17 cellular contexts compared by ENCODE assay signal in genomic region chr10:22536620-22537019, GRCh38.
DNase-seq lines count a peak whose midpoint lies in the region; ATAC-seq, FAIRE-seq and TF ChIP-seq lines count a peak whose summit lies in the region.
"Had no signal": no experiment of that assay in that cellular context is flagged by ENCODE, and none has a peak within 500 bp of the region (broad histone marks: within the 10 kb centered on the region; RNA-seq: fewer than 3 reads in every experiment).

No MANE protein-coding gene starts in this region.

- TF ChIP-seq POLR2A in K562 (conservative IDR thresholded peaks at IDR 0.05) (no peak), breast epithelium (IDR thresholded peaks at IDR 0.05) (no peak)

- H3K9me3 ChIP-seq in K562 (replicated peaks; ENCODE audit: control insufficient read depth, insufficient read depth, low read depth, low read length) (no peaks in the 10 kb centered on the region), breast epithelium (no peaks in the 10 kb centered on the region)
- H3K9me3 ChIP-seq: BLaER1, Caco-2 had no signal

- no peak for TF ChIP-seq EP300 in K562 (IDR thresholded peaks at IDR 0.05; ENCODE audit: low read length)

- FAIRE-seq in K562 (lab: Jason Lieb, UNC) (no peak), frontal cortex (lab: Jason Lieb, UNC) (peak; percentile 50)
- FAIRE-seq: G401.6, GM12891, GM19239 had no signal

- no peak overlapping the region for H3K4me2 ChIP-seq in K562 (ENCODE audit: insufficient read depth, low read length)
- H3K4me2 ChIP-seq: BLaER1 had no signal

- DNase-seq in K562 (ENCODE audit: extremely low read depth in 1 of 4, low spot score in 3 of 4) (no peak), frontal cortex (ENCODE audit: low spot score in 2 of 2) (peak in 1 of 2 donors; percentile 28), pons (ENCODE audit: low spot score) (peak; percentile 77), breast epithelium (ENCODE audit: low spot score in 2 of 2) (no peak)
- no peak for DNase-seq in activated naive CD4-positive, alpha-beta T cell treated with anti-CD3 and anti-CD28 coated beads, Interleukin-2, amount 50 U/mL, for 72 hours (ENCODE audit: low spot score in 2 of 2)
- DNase-seq: Caco-2; CD8-positive, alpha-beta memory T cell; DMS79; EL; HCEC 1CT; HFFc6 had no signal

- TF ChIP-seq RAD21 in K562 (CRISPR knock-in tag; conservative IDR thresholded peaks at IDR 0.05 in 1 of 2, IDR thresholded peaks at IDR 0.05 in 1 of 2) = no peak

- peaks cover 57 to 74% of the 10 kb centered on the region in 2 donors for H3K36me3 Mint-ChIP-seq in activated naive CD4-positive, alpha-beta T cell treated with anti-CD3 and anti-CD28 coated beads, Interleukin-2, amount 50 U/mL, for 72 hours

- no peak for ATAC-seq in K562
- no peak for ATAC-seq in activated naive CD4-positive, alpha-beta T cell treated with anti-CD3 and anti-CD28 coated beads, Interleukin-2, amount 50 U/mL, for 72 hours
- ATAC-seq in GM19035 (IDR thresholded peaks at IDR 0.05; ENCODE audit: unreplicated experiment) = no peak

- 89% methylated on average over 7 of the region's 8 CpGs for WGBS in K562 (ENCODE audit: insufficient coverage, low coverage, missing lambda C conversion rate)

- H3K4me3 ChIP-seq in K562 (no peak overlapping the region), breast epithelium (no peak overlapping the region)
- H3K4me3 ChIP-seq: BLaER1 had no signal

- no peaks in the 10 kb centered on the region for H3K79me2 ChIP-seq in K562 (ENCODE audit: control insufficient read depth, insufficient read depth, low read length)

- H3K9me1 ChIP-seq in K562 (ENCODE audit: control insufficient read depth, insufficient read depth, low read length) = no peaks in the 10 kb centered on the region

- BruUV-seq in K562 (replicated peaks; lab: Mats Ljungman, UMichigan) = no TSS peak

- H3K36me3 ChIP-seq in K562 (ENCODE audit: control insufficient read depth, insufficient read depth, low read length) (peaks cover 61% of the 10 kb centered on the region; the same call in 2 of the 3 replicates), breast epithelium (no peaks in the 10 kb centered on the region)

- H3K27ac Mint-ChIP-seq in activated naive CD4-positive, alpha-beta T cell treated with anti-CD3 and anti-CD28 coated beads, Interleukin-2, amount 50 U/mL, for 72 hours = peak overlapping the region in 1 of 2 donors; percentile 63
- H3K27ac Mint-ChIP-seq: HFFc6 had no signal

- H3K4me1 ChIP-seq in K562 (replicated peaks in 1 of 2; ENCODE audit: control insufficient read depth in 2 of 2, insufficient read depth in 2 of 2, low read length in 2 of 2) = no peaks in the 10 kb centered on the region
- no peaks in the 10 kb centered on the region for H3K4me1 ChIP-seq in breast epithelium

- in situ Hi-C loops in K562 (cut with MboI) = no loop called here

- H2AFZ ChIP-seq in K562 (ENCODE audit: low read depth, low read length) = no peak overlapping the region

- H3K9me3 Mint-ChIP-seq in activated naive CD4-positive, alpha-beta T cell treated with anti-CD3 and anti-CD28 coated beads, Interleukin-2, amount 50 U/mL, for 72 hours = peaks cover 0 to 8% of the 10 kb centered on the region in 2 donors
- H3K9me3 Mint-ChIP-seq: CD8-positive, alpha-beta memory T cell; HFFc6 had no signal

- H3K27me3 ChIP-seq in K562 (ENCODE audit: control insufficient read depth in 2 of 2, insufficient read depth in 2 of 2, low read length in 2 of 2) (no peaks in the 10 kb centered on the region), breast epithelium (no peaks in the 10 kb centered on the region)
- H3K27me3 ChIP-seq: BLaER1 had no signal

- TF ChIP-seq CTCF in K562 (IDR thresholded peaks at IDR 0.05 in 2 of 3, conservative IDR thresholded peaks at IDR 0.05 in 1 of 3; ENCODE audit: insufficient read depth in 2 of 3, low read depth in 1 of 3, low read length in 3 of 3) (no peak), breast epithelium (IDR thresholded peaks at IDR 0.05) (no peak)

- no peaks in the 10 kb centered on the region for H4K20me1 ChIP-seq in K562 (replicated peaks; ENCODE audit: control insufficient read depth, insufficient read depth, low read length)
- H4K20me1 ChIP-seq: BLaER1 had no signal

- no peak overlapping the region for H3K9ac ChIP-seq in K562 (ENCODE audit: insufficient read depth in 1 of 2, low read depth in 2 of 2, low read length in 2 of 2)
- H3K9ac ChIP-seq: BLaER1 had no signal

- CTCF ChIA-PET in K562 (lab: Yijun Ruan, JAX; ENCODE audit: low intra/inter-chr PET ratio) = no interaction called here

- intact Hi-C loops in K562 (cut with micrococcal nuclease) (loop anchor here (10.0 kb wide), 1 partner anchor 282 kb away; no protein-coding TSS in a partner anchor), breast epithelium (cut with DNase I; ENCODE audit: low total_unique reads) (no loop called here)

- POLR2A ChIA-PET in K562 (lab: Yijun Ruan, JAX) = no interaction called here

- H3K27ac ChIP-seq in K562 (ENCODE audit: extremely low read depth, low read depth, low read length) = no peak overlapping the region
- H3K27ac ChIP-seq in temporal lobe (ENCODE audit: low read depth, low read length) = peak overlapping the region; percentile 14
- no peak overlapping the region for H3K27ac ChIP-seq in breast epithelium
- H3K27ac ChIP-seq: BLaER1 had no signal

TF ChIP-seq in K562, 482 proteins besides CTCF, POLR2A, EP300 and RAD21 (continues in another document):
- TF ChIP-seq YY1 (IDR thresholded peaks at IDR 0.05; ENCODE audit: borderline replicate concordance in 1 of 3, control insufficient read depth in 1 of 3, extremely low read depth in 1 of 3, insufficient read depth in 3 of 3, insufficient read length in 1 of 3, insufficient replicate concordance in 2 of 3, low read depth in 1 of 3, low read length in 2 of 3) (no peak), ZNF384 (IDR thresholded peaks at IDR 0.05; ENCODE audit: low read depth, low read length) (peak; percentile 62; the same call in 1 of the 2 replicates), PHF21A (IDR thresholded peaks at IDR 0.05; ENCODE audit: borderline replicate concordance, low read depth) (no peak), XRCC5 (IDR thresholded peaks at IDR 0.05; ENCODE audit: low read depth, low read length) (no peak), IRF1 (CRISPR knock-in tag; IDR thresholded peaks at IDR 0.05; ENCODE audit: borderline replicate concordance) (no peak), TAF9B (IDR thresholded peaks at IDR 0.05; ENCODE audit: partially characterized antibody) (no peak), ZNF740 (CRISPR knock-in tag; IDR thresholded peaks at IDR 0.05) (peak; percentile 69; the same call in 1 of the 2 replicates), ZNF740 (tag; IDR thresholded peaks at IDR 0.05) (no peak), GABPB1 (CRISPR knock-in tag; IDR thresholded peaks at IDR 0.05) (no peak), HIVEP1 (CRISPR knock-in tag; IDR thresholded peaks at IDR 0.05) (no peak), YBX1 (IDR thresholded peaks at IDR 0.05) (no peak), ATF6 (CRISPR knock-in tag; IDR thresholded peaks at IDR 0.05) (no peak), ZNF263 (CRISPR knock-in tag; IDR thresholded peaks at IDR 0.05; ENCODE audit: borderline replicate concordance) (no peak), NR2C2 (CRISPR knock-in tag; IDR thresholded peaks at IDR 0.05) (no peak), NR2C2 (tag; IDR thresholded peaks at IDR 0.05) (no peak), ZNF24 (IDR thresholded peaks at IDR 0.05) (peak; percentile 91), ARID1B (IDR thresholded peaks at IDR 0.05) (no peak), SRSF9 (IDR thresholded peaks at IDR 0.05; ENCODE audit: borderline replicate concordance, low read depth, low read length) (no peak)
